In genomic region chr13:97976551-97977375, GRCh38 we compare ENCODE assay signal across 8 cellular contexts. TPM values are rescaled to one million over a fixed set of nuclear protein-coding genes. Genes with fewer than 3 reads are reported as not detected.
A peak's percentile ranks its signal among the peaks of the same experiment; 100 is the strongest.
DNase-seq lines count a peak whose midpoint lies in the region; ATAC-seq and TF ChIP-seq lines count a peak whose summit lies in the region.

No MANE protein-coding gene starts in this region.

- H3K4me3 ChIP-seq in uterus, result peak overlapping the region; percentile 84 to 97

- DNase-seq in NCI-H2171 treated with DMSO at 0.1 percent for 48 hours (lab: John Stamatoyannopoulos, UW) (peak; percentile 19), NCI-H2171 (lab: John Stamatoyannopoulos, UW) (no peak), HuH-7.5 (ENCODE audit: low spot score) (peak; percentile 18), fibroblast of gingiva (ENCODE audit: low read depth) (peak; percentile 14), natural killer cell (no peak), uterus (no peak)
- no peak for DNase-seq in activated CD4-positive, alpha-beta memory T cell treated with anti-CD3 and anti-CD28 coated beads for 36 hours

- intact Hi-C loops in activated CD4-positive, alpha-beta memory T cell treated with anti-CD3 and anti-CD28 coated beads for 36 hours (cut with micrococcal nuclease), result loop anchor here (1.0 to 10.0 kb wide), 7 partner anchors 22 to 719 kb away; partner anchors contain the start of genes FARP1 and STK24
- intact Hi-C loops in natural killer cell (cut with micrococcal nuclease) (no loop called here), uterus (cut with DNase I; ENCODE audit: low total_unique reads) (no loop called here)

- H3K27ac ChIP-seq in uterus, result peak overlapping the region; percentile 91 to 99

- TF ChIP-seq CTCF in natural killer cell (IDR thresholded peaks at IDR 0.05), result no peak
- TF ChIP-seq CTCF in uterus (IDR thresholded peaks at IDR 0.05), result no peak

- H3K9me3 Mint-ChIP-seq in activated CD4-positive, alpha-beta memory T cell treated with anti-CD3 and anti-CD28 coated beads for 36 hours, result no peaks in the 10 kb centered on the region
- no peaks in the 10 kb centered on the region for H3K9me3 Mint-ChIP-seq in natural killer cell

- no peaks in the 10 kb centered on the region for H3K9me3 ChIP-seq in uterus

- peak; percentile 44 for ATAC-seq in GM21576 (IDR thresholded peaks at IDR 0.05; ENCODE audit: unreplicated experiment)
- peak; percentile 19 to 49 (median 38) for ATAC-seq in natural killer cell

- H3K4me3 Mint-ChIP-seq in activated CD4-positive, alpha-beta memory T cell treated with anti-CD3 and anti-CD28 coated beads for 36 hours, result peak overlapping the region; percentile 88
- H3K4me3 Mint-ChIP-seq in natural killer cell, result peak overlapping the region; percentile 94

- H3K27me3 ChIP-seq in uterus, result no peaks in the 10 kb centered on the region

- H3K36me3 ChIP-seq in uterus, result no peaks in the 10 kb centered on the region

- POLR2A ChIA-PET in activated CD4-positive, alpha-beta memory T cell treated with anti-CD3 and anti-CD28 coated beads for 36 hours (lab: Charles Lee), result no interaction called here

- H3K4me1 ChIP-seq in uterus, result no peaks in the 10 kb centered on the region

- CTCF ChIA-PET in activated CD4-positive, alpha-beta memory T cell treated with anti-CD3 and anti-CD28 coated beads for 36 hours (lab: Charles Lee), result no interaction called here

- H3K27ac Mint-ChIP-seq in activated CD4-positive, alpha-beta memory T cell treated with anti-CD3 and anti-CD28 coated beads for 36 hours, result peak overlapping the region; percentile 76
- peak overlapping the region; percentile 90 to 91 for H3K27ac Mint-ChIP-seq in natural killer cell

- TF ChIP-seq POLR2A in uterus (IDR thresholded peaks at IDR 0.05), result no peak

- peaks cover 38% of the 10 kb centered on the region for H3K4me1 Mint-ChIP-seq in activated CD4-positive, alpha-beta memory T cell treated with anti-CD3 and anti-CD28 coated beads for 36 hours (ENCODE audit: low read depth)
- peaks cover 21 to 27% of the 10 kb centered on the region in 2 donors for H3K4me1 Mint-ChIP-seq in natural killer cell

- no peaks in the 10 kb centered on the region for H3K27me3 Mint-ChIP-seq in activated CD4-positive, alpha-beta memory T cell treated with anti-CD3 and anti-CD28 coated beads for 36 hours
- peaks cover 0 to 7% of the 10 kb centered on the region in 2 donors for H3K27me3 Mint-ChIP-seq in natural killer cell (ENCODE audit: low read depth in 2 of 2)

- peaks cover 6% of the 10 kb centered on the region for H3K36me3 Mint-ChIP-seq in activated CD4-positive, alpha-beta memory T cell treated with anti-CD3 and anti-CD28 coated beads for 36 hours
- no peaks in the 10 kb centered on the region for H3K36me3 Mint-ChIP-seq in natural killer cell

RNA-seq across cellular contexts. Expression of gene IPO5, which starts 23.3 kb away (rescaled TPM):
- total RNA-seq in activated CD4-positive, alpha-beta memory T cell treated with anti-CD3 and anti-CD28 coated beads for 36 hours, result 100 to 1,000 TPM; 201 to 214 TPM
- 10 to 100 TPM; 59.9 to 83.9 (median 71.2) TPM for total RNA-seq in natural killer cell
- 100 to 1,000 TPM; 104 to 212 (median 147) TPM for total RNA-seq in uterus

Comparison
In these comparisons a context has a peak if more than half of its experiments do, and no peak if none do; other contexts are left out.
1. DNase-seq: peak in NCI-H2171 treated with DMSO at 0.1 percent for 48 hours (single experiment), HuH-7.5 (single experiment) and fibroblast of gingiva (single experiment); none in NCI-H2171 (single experiment), activated CD4-positive, alpha-beta memory T cell treated with anti-CD3 and anti-CD28 coated beads for 36 hours (single experiment), natural killer cell (single experiment) and uterus (0 of 2).